ENCODE assay signal across 11 cellular contexts in genomic region chr12:122517877-122518276, GRCh38. TPM values are rescaled to one million over a fixed set of nuclear protein-coding genes. Genes with fewer than 3 reads are reported as not detected.
DNase-seq lines count a peak whose midpoint lies in the region; TF ChIP-seq lines count a peak whose summit lies in the region.
"Had no signal": no experiment of that assay in that cellular context is flagged by ENCODE, and none has a peak within 500 bp of the region (broad histone marks: within the 10 kb centered on the region; RNA-seq: fewer than 3 reads in every experiment).

No MANE protein-coding gene starts in this region.

- intact Hi-C loops in CD14-positive monocyte (cut with micrococcal nuclease) = no loop called here

- no peaks in the 10 kb centered on the region for H3K27me3 Mint-ChIP-seq in CD14-positive monocyte (ENCODE audit: low read depth in 3 of 3)

- H3K27ac Mint-ChIP-seq in CD14-positive monocyte = peak overlapping the region in 1 of 7 donors; percentile 48

- TF ChIP-seq CTCF in AG09319 (IDR thresholded peaks at IDR 0.05; ENCODE audit: low read depth, low read length) (no peak), CD14-positive monocyte (IDR thresholded peaks at IDR 0.05) (no peak)

- peaks cover 1% of the 10 kb centered on the region for H3K4me1 Mint-ChIP-seq in CD14-positive monocyte

- no peaks in the 10 kb centered on the region for H3K9me3 Mint-ChIP-seq in CD14-positive monocyte

- peaks cover 82 to 89% of the 10 kb centered on the region in 2 donors for H3K36me3 Mint-ChIP-seq in CD14-positive monocyte

- H3K4me3 Mint-ChIP-seq in CD14-positive monocyte = no peak overlapping the region

- DNase-seq in AG09319 (ENCODE audit: extremely low read depth, low read depth) = peak; percentile 91
- peak; percentile 86 for DNase-seq in HK-2 (ENCODE audit: unreplicated experiment)
- DNase-seq in amniotic epithelial cell (ENCODE audit: low read depth) = peak; percentile 99
- peak; percentile 90 for DNase-seq in kidney tubule cell (ENCODE audit: low spot score)
- no peak for DNase-seq in NCI-H2107 treated with DMSO at 0.1 percent for 48 hours (lab: John Stamatoyannopoulos, UW; ENCODE audit: unreplicated experiment)
- DNase-seq in HuH-7 (ENCODE audit: low spot score) = no peak
- no peak for DNase-seq in CD14-positive monocyte (ENCODE audit: low spot score)
- DNase-seq in NCI-H2196 (lab: John Stamatoyannopoulos, UW; ENCODE audit: unreplicated experiment) = no peak
- DNase-seq: activated naive CD4-positive, alpha-beta T cell treated with anti-CD3 and anti-CD28 coated beads, Interleukin-2, amount 50 U/mL, for 16 hours; stimulated activated CD4-positive, alpha-beta T cell treated with anti-CD3 and anti-CD28 coated beads, Interleukin-4, amount 100 ng/mL, for 4 hours; uterus had no signal

RNA-seq across cellular contexts. Expression of gene RSRC2, which starts 8.9 kb away (rescaled TPM):
- polyA plus RNA-seq in CD14-positive monocyte = 10 to 100 TPM in 1 of 2 donors, 1 to 10 TPM in 1; 7.6 to 15.8 TPM

RNA-seq across cellular contexts. Expression of gene KNTC1, which starts 9.2 kb away (rescaled TPM):
- under 1 TPM; 0.65 to 0.81 TPM for polyA plus RNA-seq in CD14-positive monocyte

RNA-seq across cellular contexts. Expression of gene ZCCHC8, which starts 17.1 kb away (rescaled TPM):
- 1 to 10 TPM; 2.5 to 5.4 TPM for polyA plus RNA-seq in CD14-positive monocyte

Comparison
In these comparisons a context has a peak if more than half of its experiments do, and no peak if none do; other contexts are left out.
1. DNase-seq: peak in AG09319 (single experiment), HK-2 (single experiment), amniotic epithelial cell (single experiment) and kidney tubule cell (single experiment); none in NCI-H2107 treated with DMSO at 0.1 percent for 48 hours (single experiment), HuH-7 (single experiment), CD14-positive monocyte (single experiment) and NCI-H2196 (single experiment).